In genomic region chr12:70106347-70106746, GRCh38 we compare ENCODE assay signal across 17 cellular contexts.
DNase-seq lines count a peak whose midpoint lies in the region; TF ChIP-seq lines count a peak whose summit lies in the region.
"Had no signal": no experiment of that assay in that cellular context is flagged by ENCODE, and none has a peak within 500 bp of the region (broad histone marks: within the 10 kb centered on the region; RNA-seq: fewer than 3 reads in every experiment).

No MANE protein-coding gene starts in this region.

- no peak overlapping the region for H3K4me3 ChIP-seq in HEK293 (ENCODE audit: low read depth, low read length)
- H3K4me3 ChIP-seq: BLaER1 treated with 17β-estradiol and CSF1 and Interleukin-3, amounts not matched to agents 10 nM and 100 nM had no signal

- CTCF ChIA-PET in HEK293 (lab: Yijun Ruan, JAX), result interaction anchor here (0.6 kb wide), 1 partner anchor 908 kb away, joined by 3 read pairs; no protein-coding TSS in a partner anchor

- H3K4me1 ChIP-seq in HEK293 (ENCODE audit: control insufficient read depth, insufficient read depth, low read length), result no peaks in the 10 kb centered on the region
- H3K4me1 ChIP-seq: BLaER1 treated with 17β-estradiol and CSF1 and Interleukin-3, amounts not matched to agents 10 nM and 100 nM had no signal

- H3K36me3 Mint-ChIP-seq in nephron (ENCODE audit: low read depth), result peaks cover 9% of the 10 kb centered on the region
- peaks cover 1% of the 10 kb centered on the region for H3K36me3 Mint-ChIP-seq in progenitor cell of endocrine pancreas (ENCODE audit: insufficient read depth)
- H3K36me3 Mint-ChIP-seq: CD4-positive, CD25-positive, alpha-beta regulatory T cell had no signal

- H3K27ac Mint-ChIP-seq in nephron (peak overlapping the region in 2 of 3 experiments; percentile 40 to 64), progenitor cell of endocrine pancreas (no peak overlapping the region)
- H3K27ac Mint-ChIP-seq: CD4-positive, CD25-positive, alpha-beta regulatory T cell had no signal

- DNase-seq in NCI-H69 (lab: John Stamatoyannopoulos, UW) (peak; percentile 63), kidney glomerular epithelial cell (lab: John Stamatoyannopoulos, UW) (peak; percentile 17), HuH-7.5 (ENCODE audit: low spot score) (no peak), NCI-H1105 treated with DMSO at 0.1 percent for 48 hours (lab: John Stamatoyannopoulos, UW) (no peak), progenitor cell of endocrine pancreas (ENCODE audit: low spot score, unreplicated experiment) (no peak), cortex of kidney (lab: John Stamatoyannopoulos, UW) (no peak)
- DNase-seq: ACHN; Calu3; CD4-positive, CD25-positive, alpha-beta regulatory T cell; DMS 273 treated with DMSO at 0.1 percent for 48 hours; DND-41; GDM1; GOT3; H9 had no signal

- H3K9me3 Mint-ChIP-seq in nephron (peaks cover 20% of the 10 kb centered on the region), progenitor cell of endocrine pancreas (ENCODE audit: low read depth) (peaks cover 21% of the 10 kb centered on the region)

- TF ChIP-seq CTCF in HEK293 (tag by site-specific recombination; IDR thresholded peaks at IDR 0.05) (no peak), nephron (IDR thresholded peaks at IDR 0.05; ENCODE audit: unreplicated experiment in 3 of 3) (no peak), progenitor cell of endocrine pancreas (IDR thresholded peaks at IDR 0.05; ENCODE audit: unreplicated experiment) (no peak)

- H3K4me3 Mint-ChIP-seq in nephron (no peak overlapping the region), progenitor cell of endocrine pancreas (ENCODE audit: low read depth) (no peak overlapping the region)
- H3K4me3 Mint-ChIP-seq: CD4-positive, CD25-positive, alpha-beta regulatory T cell; H9 had no signal

- no peaks in the 10 kb centered on the region for H3K9me3 ChIP-seq in HEK293 (ENCODE audit: control insufficient read depth, insufficient read depth, low read depth, low read length)

- no peak overlapping the region for H3K27ac ChIP-seq in HEK293 (ENCODE audit: extremely low read depth, low read depth, low read length)
- H3K27ac ChIP-seq: BLaER1 treated with 17β-estradiol and CSF1 and Interleukin-3, amounts not matched to agents 10 nM and 100 nM had no signal

- no peaks in the 10 kb centered on the region for H3K4me1 Mint-ChIP-seq in nephron
- H3K4me1 Mint-ChIP-seq in progenitor cell of endocrine pancreas (ENCODE audit: low read depth), result peaks cover 29% of the 10 kb centered on the region
- H3K4me1 Mint-ChIP-seq: CD4-positive, CD25-positive, alpha-beta regulatory T cell had no signal

- H3K27me3 Mint-ChIP-seq in nephron (ENCODE audit: low read depth) (no peaks in the 10 kb centered on the region), progenitor cell of endocrine pancreas (no peaks in the 10 kb centered on the region)

- POLR2A ChIA-PET in HEK293 (lab: Yijun Ruan, JAX), result no interaction called here

- H3K36me3 ChIP-seq in HEK293 (ENCODE audit: control insufficient read depth in 2 of 2, insufficient read depth in 1 of 2, low read length in 2 of 2), result no peaks in the 10 kb centered on the region

TF ChIP-seq in HEK293, 187 proteins besides CTCF, POLR2A, EP300 and RAD21:
- no peak for TF ChIP-seq ZNF558 (tag by site-specific recombination; IDR thresholded peaks at IDR 0.05)
- peak; percentile 55 for TF ChIP-seq SP7 (tag by site-specific recombination; IDR thresholded peaks at IDR 0.05)

Comparison
In these comparisons a context has a peak if more than half of its experiments do, and no peak if none do; other contexts are left out.
1. DNase-seq: peak in NCI-H69 (single experiment) and kidney glomerular epithelial cell (single experiment); none in HuH-7.5 (single experiment), NCI-H1105 treated with DMSO at 0.1 percent for 48 hours (single experiment), progenitor cell of endocrine pancreas (single experiment) and cortex of kidney (single experiment).